Comparison of ENCODE assay signal across 8 cellular contexts in the genomic region with DNA sequence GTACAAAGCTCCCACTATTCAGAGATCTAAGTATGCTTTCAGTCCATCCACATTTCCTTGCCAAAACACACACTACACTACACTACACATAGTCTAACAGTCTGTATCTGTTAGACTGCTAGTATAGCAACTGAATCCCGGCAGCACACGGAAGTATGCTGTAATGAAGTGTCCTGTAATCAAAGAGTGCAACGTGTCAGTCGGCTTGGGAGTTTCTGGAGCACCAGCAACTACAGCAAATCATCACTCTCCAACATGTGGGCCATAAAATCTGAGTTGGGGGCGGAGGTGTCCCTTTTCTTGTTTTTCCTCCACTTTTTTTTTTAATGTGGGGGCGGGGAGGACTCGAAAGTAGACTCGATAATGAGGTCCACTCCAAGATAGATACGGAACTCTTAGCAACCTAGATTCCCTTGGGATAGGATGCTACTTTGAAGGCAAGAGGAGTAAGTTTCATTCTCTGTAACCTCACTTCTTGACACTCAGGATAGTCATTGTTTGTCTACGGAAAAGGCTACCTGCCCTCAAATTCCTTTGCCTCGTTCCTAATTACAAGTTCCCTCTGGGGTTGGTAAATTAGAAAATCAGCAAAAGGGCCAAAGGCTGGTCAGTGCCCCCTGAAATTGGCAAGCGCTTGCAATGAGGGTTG. TPM values are rescaled to one million over a fixed set of nuclear protein-coding genes. Genes with fewer than 3 reads are reported as not detected.
DNase-seq lines count a peak whose midpoint lies in the region; ATAC-seq and TF ChIP-seq lines count a peak whose summit lies in the region.

No MANE protein-coding gene starts in this region.

- H3K27me3 Mint-ChIP-seq in CD4-positive, CD25-positive, alpha-beta regulatory T cell, result peaks cover under 1% of the 10 kb centered on the region
- H3K27me3 Mint-ChIP-seq in activated T-helper 1 cell treated with anti-CD3 and anti-CD28 coated beads, Interleukin-12 subunit alpha, Interleukin-12 subunit beta, Interleukin-2, Interleukin-4 antibody, amounts not matched to agents 30 ng/mL and 10 ng/mL and 1 ng/mL, durations not matched to agents 14 hours and 24 hours and 36 hours (ENCODE audit: insufficient read depth), result no peaks in the 10 kb centered on the region

- peak overlapping the region; percentile 99 for H3K4me3 ChIP-seq in CD4-positive, CD25-positive, alpha-beta regulatory T cell (ENCODE audit: low read depth, low read length)
- peak overlapping the region; percentile 91 to 95 for H3K4me3 ChIP-seq in prostate gland

- no peaks in the 10 kb centered on the region for H3K9me3 Mint-ChIP-seq in CD4-positive, CD25-positive, alpha-beta regulatory T cell
- no peaks in the 10 kb centered on the region for H3K9me3 Mint-ChIP-seq in activated T-helper 1 cell treated with anti-CD3 and anti-CD28 coated beads, Interleukin-12 subunit alpha, Interleukin-12 subunit beta, Interleukin-2, Interleukin-4 antibody, amounts not matched to agents 30 ng/mL and 10 ng/mL and 1 ng/mL, durations not matched to agents 14 hours and 24 hours and 36 hours

- ATAC-seq in CD4-positive, CD25-positive, alpha-beta regulatory T cell (ENCODE audit: low read depth in 2 of 2), result peak; percentile 33 to 44
- peak; percentile 35 for ATAC-seq in GM18868 (IDR thresholded peaks at IDR 0.05; ENCODE audit: unreplicated experiment)
- peak; percentile 42 for ATAC-seq in HG03095 (IDR thresholded peaks at IDR 0.05; ENCODE audit: unreplicated experiment)

- WGBS in prostate gland, result 1% methylated on average over 12 of the region's 12 CpGs

- H3K27ac ChIP-seq in CD4-positive, CD25-positive, alpha-beta regulatory T cell (ENCODE audit: insufficient read depth, low read length, poor library complexity, severe bottlenecking), result peak overlapping the region; percentile 77
- H3K27ac ChIP-seq in prostate gland, result peak overlapping the region; percentile 80 to 86

- H3K4me3 Mint-ChIP-seq in CD4-positive, CD25-positive, alpha-beta regulatory T cell, result no peak overlapping the region
- no peak overlapping the region for H3K4me3 Mint-ChIP-seq in activated T-helper 1 cell treated with anti-CD3 and anti-CD28 coated beads, Interleukin-12 subunit alpha, Interleukin-12 subunit beta, Interleukin-2, Interleukin-4 antibody, amounts not matched to agents 30 ng/mL and 10 ng/mL and 1 ng/mL, durations not matched to agents 14 hours and 24 hours and 36 hours

- H3K27ac Mint-ChIP-seq in CD4-positive, CD25-positive, alpha-beta regulatory T cell, result no peak overlapping the region
- H3K27ac Mint-ChIP-seq in activated T-helper 1 cell treated with anti-CD3 and anti-CD28 coated beads, Interleukin-12 subunit alpha, Interleukin-12 subunit beta, Interleukin-2, Interleukin-4 antibody, amounts not matched to agents 30 ng/mL and 10 ng/mL and 1 ng/mL, durations not matched to agents 14 hours and 24 hours and 36 hours, result no peak overlapping the region

- peaks cover 31 to 39% (median 34%) of the 10 kb centered on the region in 4 donors for H3K4me1 Mint-ChIP-seq in CD4-positive, CD25-positive, alpha-beta regulatory T cell
- H3K4me1 Mint-ChIP-seq in activated T-helper 1 cell treated with anti-CD3 and anti-CD28 coated beads, Interleukin-12 subunit alpha, Interleukin-12 subunit beta, Interleukin-2, Interleukin-4 antibody, amounts not matched to agents 30 ng/mL and 10 ng/mL and 1 ng/mL, durations not matched to agents 14 hours and 24 hours and 36 hours (ENCODE audit: low read depth), result peaks cover 31% of the 10 kb centered on the region

- no peak for TF ChIP-seq POLR2A in prostate gland (IDR thresholded peaks at IDR 0.05)

- peak; percentile 5 to 58 (median 31) for DNase-seq in CD4-positive, CD25-positive, alpha-beta regulatory T cell
- DNase-seq in NCI-H526 (lab: John Stamatoyannopoulos, UW) (peak; percentile 47 to 67), globus pallidus (ENCODE audit: low spot score) (peak; percentile 25), prostate gland (ENCODE audit: low spot score) (peak; percentile 11)
- peak; percentile 26 for DNase-seq in activated T-helper 1 cell treated with anti-CD3 and anti-CD28 coated beads, Interleukin-12 subunit alpha, Interleukin-12 subunit beta, Interleukin-2, Interleukin-4 antibody, amounts not matched to agents 30 ng/mL and 10 ng/mL and 1 ng/mL, durations not matched to agents 14 hours and 24 hours and 36 hours (ENCODE audit: low spot score)
- no peak for DNase-seq in activated CD4-positive, CD25-positive, alpha-beta regulatory T cell treated with anti-CD3 and anti-CD28 coated beads, Interleukin-2, amount 50 U/mL, for 72 hours

- TF ChIP-seq CTCF in prostate gland (IDR thresholded peaks at IDR 0.05), result no peak

- no peaks in the 10 kb centered on the region for H3K27me3 ChIP-seq in CD4-positive, CD25-positive, alpha-beta regulatory T cell (ENCODE audit: control insufficient read depth, insufficient read depth, low read length)
- no peaks in the 10 kb centered on the region for H3K27me3 ChIP-seq in prostate gland (replicated peaks; ENCODE audit: insufficient read depth)

- H3K36me3 ChIP-seq in CD4-positive, CD25-positive, alpha-beta regulatory T cell (ENCODE audit: control insufficient read depth, insufficient read depth, low read length), result no peaks in the 10 kb centered on the region
- H3K36me3 ChIP-seq in prostate gland, result no peaks in the 10 kb centered on the region

- H3K36me3 Mint-ChIP-seq in CD4-positive, CD25-positive, alpha-beta regulatory T cell, result peaks cover 3% of the 10 kb centered on the region
- H3K36me3 Mint-ChIP-seq in activated T-helper 1 cell treated with anti-CD3 and anti-CD28 coated beads, Interleukin-12 subunit alpha, Interleukin-12 subunit beta, Interleukin-2, Interleukin-4 antibody, amounts not matched to agents 30 ng/mL and 10 ng/mL and 1 ng/mL, durations not matched to agents 14 hours and 24 hours and 36 hours (ENCODE audit: low read depth), result peaks cover 8% of the 10 kb centered on the region

- intact Hi-C loops in activated T-helper 1 cell treated with anti-CD3 and anti-CD28 coated beads, Interleukin-12 subunit alpha, Interleukin-12 subunit beta, Interleukin-2, Interleukin-4 antibody, amounts not matched to agents 30 ng/mL and 10 ng/mL and 1 ng/mL, durations not matched to agents 14 hours and 24 hours and 36 hours (cut with micrococcal nuclease), result loop anchor here (1.0 to 10.0 kb wide), 11 partner anchors 15 to 1339 kb away; a partner anchor contains a TSS
- intact Hi-C loops in prostate gland (cut with DNase I), result no loop called here

- H3K4me1 ChIP-seq in CD4-positive, CD25-positive, alpha-beta regulatory T cell (ENCODE audit: control insufficient read depth, insufficient read depth, low read length, poor library complexity, severe bottlenecking), result peaks cover 31% of the 10 kb centered on the region
- H3K4me1 ChIP-seq in prostate gland (replicated peaks), result peaks cover 3% of the 10 kb centered on the region

- no peaks in the 10 kb centered on the region for H3K9me3 ChIP-seq in CD4-positive, CD25-positive, alpha-beta regulatory T cell (ENCODE audit: control insufficient read depth in 2 of 2, low read length in 2 of 2)
- H3K9me3 ChIP-seq in prostate gland, result no peaks in the 10 kb centered on the region

RNA-seq across cellular contexts. Expression of a gene that starts 0.7 kb away (rescaled TPM):
- total RNA-seq in CD4-positive, CD25-positive, alpha-beta regulatory T cell, result 24.1 TPM
- 10 to 100 TPM in 2 of 4 donors, 1 to 10 TPM in 2; 8.6 to 15.2 (median 10.2) TPM for polyA plus RNA-seq in CD4-positive, CD25-positive, alpha-beta regulatory T cell
- total RNA-seq in activated T-helper 1 cell treated with anti-CD3 and anti-CD28 coated beads, Interleukin-12 subunit alpha, Interleukin-12 subunit beta, Interleukin-2, Interleukin-4 antibody, amounts not matched to agents 30 ng/mL and 10 ng/mL and 1 ng/mL, durations not matched to agents 14 hours and 24 hours and 36 hours, result 23.3 and 26.5 TPM in 2 replicates
- 10 to 100 TPM in 1 of 2 donors, 1 to 10 TPM in 1; 9.9 to 11.2 TPM for total RNA-seq in prostate gland
